Comparison of ENCODE assay signal across 23 cellular contexts in the genomic region with DNA sequence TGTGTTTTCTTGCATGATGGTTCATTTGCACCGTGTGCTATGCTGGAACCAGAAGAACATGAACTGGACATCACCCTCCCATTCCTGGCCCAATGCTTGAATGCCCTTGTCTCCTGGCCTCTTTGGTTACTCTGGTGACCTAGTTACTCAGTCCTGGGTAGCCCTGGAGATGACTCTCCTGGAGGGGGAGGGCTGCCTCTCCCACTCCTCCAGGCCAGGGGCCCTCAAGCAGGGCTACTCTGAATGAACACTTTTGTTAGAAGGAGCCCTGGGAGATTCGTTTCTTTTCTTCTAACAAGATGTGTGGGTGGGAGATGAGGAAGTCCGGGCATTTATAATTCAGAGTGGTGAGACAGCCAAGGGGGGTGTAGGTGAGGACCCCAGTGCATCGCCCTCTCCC. TPM values are rescaled to one million over a fixed set of nuclear protein-coding genes. Genes with fewer than 3 reads are reported as not detected.
DNase-seq lines count a peak whose midpoint lies in the region; TF ChIP-seq lines count a peak whose summit lies in the region.
"Had no signal": no experiment of that assay in that cellular context is flagged by ENCODE, and none has a peak within 500 bp of the region (broad histone marks: within the 10 kb centered on the region; RNA-seq: fewer than 3 reads in every experiment).

No MANE protein-coding gene starts in this region.

- H3K9me3 Mint-ChIP-seq in endothelial cell (ENCODE audit: unreplicated experiment), result no peaks in the 10 kb centered on the region
- H3K9me3 Mint-ChIP-seq: CD4-positive, alpha-beta memory T cell had no signal

- no peak overlapping the region for H2BK12ac ChIP-seq in neuronal stem cell (ENCODE audit: low read length)

- H3K27ac ChIP-seq in right atrium auricular region (peak overlapping the region; percentile 39 to 94), neuronal stem cell (replicated peaks; ENCODE audit: low read length) (no peak overlapping the region)
- H3K27ac ChIP-seq: A549, SJSA1 had no signal

- no peak overlapping the region for H3K4ac ChIP-seq in neuronal stem cell (ENCODE audit: low read length)

- H4K91ac ChIP-seq in neuronal stem cell (ENCODE audit: low read depth, low read length, poor library complexity), result no peak overlapping the region

- H3K9me3 ChIP-seq in right atrium auricular region (no peaks in the 10 kb centered on the region), neuronal stem cell (replicated peaks in 1 of 2; ENCODE audit: control insufficient read depth in 2 of 2, insufficient read depth in 1 of 2, low read depth in 1 of 2, low read length in 2 of 2) (peaks cover 0 to 10% of the 10 kb centered on the region in 2 donors)
- H3K9me3 ChIP-seq: A549, Caco-2, MG63 had no signal

- no peak overlapping the region for H3K23ac ChIP-seq in neuronal stem cell (ENCODE audit: low read depth, low read length, poor library complexity)

- H3K27ac Mint-ChIP-seq in endothelial cell (ENCODE audit: unreplicated experiment), result no peak overlapping the region

- no peak overlapping the region for H2BK15ac ChIP-seq in neuronal stem cell (ENCODE audit: low read length)

- TF ChIP-seq CTCF in right atrium auricular region (IDR thresholded peaks at IDR 0.05) (no peak), endothelial cell (IDR thresholded peaks at IDR 0.05; ENCODE audit: unreplicated experiment) (no peak)

- no peaks in the 10 kb centered on the region for H3K36me3 Mint-ChIP-seq in endothelial cell (ENCODE audit: low read depth, unreplicated experiment)
- H3K36me3 Mint-ChIP-seq: CD4-positive, alpha-beta memory T cell had no signal

- H3K9ac ChIP-seq in neuronal stem cell (ENCODE audit: low read depth, low read length, poor library complexity), result no peak overlapping the region

- no peak overlapping the region for H4K8ac ChIP-seq in neuronal stem cell (ENCODE audit: low read depth, low read length)

- no peaks in the 10 kb centered on the region for H3K79me1 ChIP-seq in neuronal stem cell (ENCODE audit: low read depth, low read length)

- peaks cover 23% of the 10 kb centered on the region for H3K27me3 Mint-ChIP-seq in endothelial cell (ENCODE audit: unreplicated experiment)

- H2BK5ac ChIP-seq in neuronal stem cell (ENCODE audit: low read length), result no peak overlapping the region

- H3K4me1 ChIP-seq in right atrium auricular region (peaks cover 0 to 39% of the 10 kb centered on the region in 2 donors), neuronal stem cell (ENCODE audit: control insufficient read depth in 2 of 2, insufficient read depth in 1 of 2, low read depth in 1 of 2, low read length in 2 of 2) (peaks cover 18 to 23% of the 10 kb centered on the region in 2 donors)
- H3K4me1 ChIP-seq: A549, Caco-2, SJSA1 had no signal

- H3K4me3 ChIP-seq in H7 (ENCODE audit: insufficient read depth, low read depth, low read length), result no peak overlapping the region
- H3K4me3 ChIP-seq in right atrium auricular region, result no peak overlapping the region
- H3K4me3 ChIP-seq in neuronal stem cell (ENCODE audit: low read length in 2 of 2), result no peak overlapping the region
- H3K4me3 ChIP-seq: A549, MG63, SJSA1 had no signal

- peak; percentile 74 for DNase-seq in COLO829 (ENCODE audit: low spot score)
- DNase-seq in H7, result peak; percentile 43
- no peak for DNase-seq in right atrium auricular region (ENCODE audit: low spot score)
- DNase-seq in neuronal stem cell (ENCODE audit: low spot score), result no peak
- no peak for DNase-seq in inferior parietal cortex (ENCODE audit: extremely low spot score)
- DNase-seq in NCI-H82 (lab: John Stamatoyannopoulos, UW), result no peak
- DNase-seq in endothelial cell (ENCODE audit: low spot score), result no peak
- DNase-seq: AML-193; C1 segment of cervical spinal cord; Caco-2; CD4-positive, alpha-beta memory T cell; DMS79 treated with DMSO at 0.1 percent for 48 hours; GF-D8; KG1; MG63; NCI-H1105 treated with DMSO at 0.1 percent for 48 hours; NCI-H146; NCI-H1930; NCI-H2107; NCI-H524; NCI-H748 treated with DMSO at 0.1 percent for 48 hours had no signal

- H3K36me3 ChIP-seq in H7 (replicated peaks; ENCODE audit: control insufficient read depth, insufficient read depth, low read length), result no peaks in the 10 kb centered on the region
- H3K36me3 ChIP-seq in right atrium auricular region, result no peaks in the 10 kb centered on the region
- no peaks in the 10 kb centered on the region for H3K36me3 ChIP-seq in neuronal stem cell (replicated peaks in 1 of 2; ENCODE audit: control insufficient read depth in 2 of 2, insufficient read depth in 2 of 2, low read length in 2 of 2)
- H3K36me3 ChIP-seq: MG63, SJSA1 had no signal

- H2AFZ ChIP-seq in neuronal stem cell (ENCODE audit: low read length), result peak overlapping the region; percentile 49

- H3K27me3 ChIP-seq in H7 (ENCODE audit: control insufficient read depth, insufficient read depth, low read length), result peaks cover 84% of the 10 kb centered on the region
- H3K27me3 ChIP-seq in right atrium auricular region, result peaks cover 6 to 20% of the 10 kb centered on the region in 2 donors
- peaks cover 28 to 71% (median 61%) of the 10 kb centered on the region in 3 experiments for H3K27me3 ChIP-seq in neuronal stem cell (ENCODE audit: control insufficient read depth in 3 of 3, insufficient read depth in 3 of 3, low read depth in 1 of 3, low read length in 3 of 3)

- H2AK5ac ChIP-seq in neuronal stem cell (ENCODE audit: low read depth, low read length), result no peak overlapping the region

- H3K18ac ChIP-seq in neuronal stem cell (ENCODE audit: low read length), result no peak overlapping the region

- no CpG with 5 or more reads among the region's 4 CpGs for WGBS in neuronal stem cell (ENCODE audit: extremely low coverage in 2 of 2, insufficient read length in 2 of 2, insufficient replicate concordance in 1 of 2), 2 donors

- H2BK120ac ChIP-seq in neuronal stem cell (ENCODE audit: low read depth, low read length), result no peak overlapping the region

- H3K4me3 Mint-ChIP-seq in endothelial cell (ENCODE audit: unreplicated experiment), result no peak overlapping the region

- peak overlapping the region; percentile 11 for H3K4me2 ChIP-seq in neuronal stem cell (ENCODE audit: insufficient read depth, low read length, poor library complexity, severe bottlenecking)
- H3K4me2 ChIP-seq: A549 had no signal

- no peak overlapping the region for H3K14ac ChIP-seq in neuronal stem cell (ENCODE audit: low read length)

- H3K4me1 Mint-ChIP-seq in endothelial cell (ENCODE audit: unreplicated experiment), result peaks cover 23% of the 10 kb centered on the region

RNA-seq across cellular contexts. Expression of gene NKX2-5, which starts 12.0 kb away (rescaled TPM):
- total RNA-seq in H7 (2014; rRNA removed; shearing (Covaris generic)), result 2.4 and 3.8 TPM in 2 replicates
- total RNA-seq in right atrium auricular region, result 100 to 1,000 TPM; 285 to 402 TPM
- polyA plus RNA-seq in neuronal stem cell (2013, experiment 1 of 2), result 0.13 TPM
- 0.08 TPM for polyA plus RNA-seq in neuronal stem cell (2013, experiment 2 of 2)
- not detected for total RNA-seq in endothelial cell (ENCODE audit: unreplicated experiment)
- total RNA-seq: Caco-2; CD4-positive, alpha-beta memory T cell; SJSA1 had no signal
- polyA plus RNA-seq: CD4-positive, alpha-beta memory T cell had no signal

Comparison
In these comparisons a context has a peak if more than half of its experiments do, and no peak if none do; other contexts are left out.
1. DNase-seq: peak in COLO829 (single experiment) and H7 (single experiment); none in right atrium auricular region (single experiment), neuronal stem cell (single experiment), inferior parietal cortex (single experiment), NCI-H82 (single experiment) and endothelial cell (single experiment).
2. RNA of gene NKX2-5, which starts 12.0 kb away (total RNA-seq): 285 to 402 TPM in right atrium auricular region; 2.4 to 3.8 TPM in H7 and not detected in endothelial cell (single experiment); every median in the first group is over 10 times any median in the second.